Comparison of ENCODE assay signal across 2 cellular contexts in genomic region chr17:45759761-45760160, GRCh38.
A peak's percentile ranks its signal among the peaks of the same experiment; 100 is the strongest.
TF ChIP-seq lines count a peak whose summit lies in the region.

No MANE protein-coding gene starts in this region.

TF ChIP-seq in GM23338, 12 proteins besides CTCF, POLR2A, EP300 and RAD21 (continued from another document):
- no peak for TF ChIP-seq REST (IDR thresholded peaks at IDR 0.05; ENCODE audit: unreplicated experiment)
- no peak for TF ChIP-seq ZNF462 (CRISPR knock-in tag; IDR thresholded peaks at IDR 0.05)
- 0 out of 2 replicates have a peak, but pooled peaks have one; percentile 58 for TF ChIP-seq ETS1 (IDR thresholded peaks at IDR 0.05)
- no peak for TF ChIP-seq ZNF331 (CRISPR knock-in tag; IDR thresholded peaks at IDR 0.05; ENCODE audit: low read depth)
- no peak for TF ChIP-seq POLR2AphosphoS5 (IDR thresholded peaks at IDR 0.05; ENCODE audit: low read depth)
- no peak for TF ChIP-seq ZNF114 (CRISPR knock-in tag; IDR thresholded peaks at IDR 0.05)
- TF ChIP-seq JUNB (IDR thresholded peaks at IDR 0.05; ENCODE audit: unreplicated experiment): no peak
- TF ChIP-seq CREB1 (CRISPR knock-in tag; IDR thresholded peaks at IDR 0.05; ENCODE audit: low read depth): peak; percentile 12; the same call in 1 of the 2 replicates
- TF ChIP-seq NANOG (IDR thresholded peaks at IDR 0.05; ENCODE audit: borderline replicate concordance): no peak

TF ChIP-seq in SK-N-SH treated with all-trans-retinoic acid at 6 μM for 48 hours, 23 proteins besides CTCF, POLR2A, EP300 and RAD21 (continued from another document):
- TF ChIP-seq ARNTL (CRISPR knock-in tag; IDR thresholded peaks at IDR 0.05; ENCODE audit: borderline replicate concordance, low read depth) (no peak), TOX (CRISPR knock-in tag; IDR thresholded peaks at IDR 0.05; ENCODE audit: borderline replicate concordance) (no peak), PATZ1 (CRISPR knock-in tag; IDR thresholded peaks at IDR 0.05; ENCODE audit: borderline replicate concordance) (no peak), GLIS3 (CRISPR knock-in tag; IDR thresholded peaks at IDR 0.05) (no peak), ZNF8 (CRISPR knock-in tag; IDR thresholded peaks at IDR 0.05) (no peak), CSRNP3 (CRISPR knock-in tag; IDR thresholded peaks at IDR 0.05) (no peak), POU6F1 (CRISPR knock-in tag; IDR thresholded peaks at IDR 0.05; ENCODE audit: borderline replicate concordance, low read depth) (no peak)
